ENCODE assay signal across 9 cellular contexts in genomic region chr4:145956288-145956890, GRCh38. TPM values are rescaled to one million over a fixed set of nuclear protein-coding genes. Genes with fewer than 3 reads are reported as not detected.
DNase-seq lines count a peak whose midpoint lies in the region; ATAC-seq, FAIRE-seq and TF ChIP-seq lines count a peak whose summit lies in the region.
"Had no signal": no experiment of that assay in that cellular context is flagged by ENCODE, and none has a peak within 500 bp of the region (broad histone marks: within the 10 kb centered on the region; RNA-seq: fewer than 3 reads in every experiment).

No MANE protein-coding gene starts in this region.

- TF ChIP-seq CTCF in HFF-Myc (IDR thresholded peaks at IDR 0.05; ENCODE audit: low read depth, low read length, missing control alignments) (peak; percentile 79), GM12878 (IDR thresholded peaks at IDR 0.05 in 2 of 3, conservative IDR thresholded peaks at IDR 0.05 in 1 of 3; ENCODE audit: control insufficient read depth in 2 of 3, extremely low read depth in 1 of 3, insufficient read depth in 1 of 3, low read depth in 3 of 3, low read length in 3 of 3) (peak; percentile 67 to 78 (median 78)), right lobe of liver (IDR thresholded peaks at IDR 0.05) (peak; percentile 49 to 74 (median 70)), upper lobe of left lung (IDR thresholded peaks at IDR 0.05) (peak; percentile 21 to 52 (median 43))

- H3K27me3 ChIP-seq in GM12878 (replicated peaks in 1 of 2; ENCODE audit: control insufficient read depth in 2 of 2, insufficient read depth in 2 of 2, low read length in 1 of 2): no peaks in the 10 kb centered on the region
- H3K27me3 ChIP-seq in right lobe of liver: no peaks in the 10 kb centered on the region
- no peaks in the 10 kb centered on the region for H3K27me3 ChIP-seq in upper lobe of left lung

- peaks cover 7% of the 10 kb centered on the region for H3K27me3 Mint-ChIP-seq in activated CD4-positive, alpha-beta T cell treated with anti-CD3 and anti-CD28 coated beads for 36 hours
- H3K27me3 Mint-ChIP-seq: dendritic cell treated with granulocyte-macrophage colony-stimulating factor and Interleukin-4, amounts not matched to agents 40 ng/mL and 50 ng/mL, for 4 days had no signal

- no peak overlapping the region for H3K9ac ChIP-seq in GM12878 (ENCODE audit: control insufficient read depth, insufficient read depth, low read length)

- POLR2A ChIA-PET in activated CD4-positive, alpha-beta T cell treated with anti-CD3 and anti-CD28 coated beads for 36 hours (lab: Charles Lee): no interaction called here
- POLR2A ChIA-PET in GM12878 (lab: Charles Lee): no interaction called here

- H3K36me3 ChIP-seq in GM12878 (ENCODE audit: control insufficient read depth in 2 of 2, insufficient read depth in 2 of 2, low read length in 1 of 2) (no peaks in the 10 kb centered on the region), right lobe of liver (no peaks in the 10 kb centered on the region), upper lobe of left lung (no peaks in the 10 kb centered on the region)

- 44% methylated on average over 3 of the region's 3 CpGs for WGBS in GM12878 (ENCODE audit: insufficient coverage, insufficient replicate concordance, low lambda C conversion rate, missing lambda C conversion rate)
- WGBS in right lobe of liver (ENCODE audit: insufficient coverage, low coverage, low lambda C conversion rate, missing lambda C conversion rate): 26% methylated on average over 3 of the region's 3 CpGs
- WGBS in upper lobe of left lung, 2 donors: 55 to 62% methylated on average over 3 of the region's 3 CpGs

- no peak overlapping the region for H3K4me3 ChIP-seq in HFF-Myc (replicated peaks; ENCODE audit: low read depth, low read length)
- H3K4me3 ChIP-seq in GM12878: no peak overlapping the region
- H3K4me3 ChIP-seq in right lobe of liver: no peak overlapping the region
- no peak overlapping the region for H3K4me3 ChIP-seq in upper lobe of left lung

- peak; percentile 89 for FAIRE-seq in GM12878 (lab: Jason Lieb, UNC)

- H2AFZ ChIP-seq in GM12878 (ENCODE audit: control insufficient read depth, low read depth, low read length): no peak overlapping the region

- in situ Hi-C loops in GM12878 (cut with MboI): loop anchor here (25.0 kb wide), 1 partner anchor 956 kb away; no protein-coding TSS in a partner anchor

- SMC1A ChIA-PET in GM12878 (lab: Charles Lee; ENCODE audit: uncharacterized antibody, unreplicated experiment): interaction anchor here (0.8 to 2.4 kb wide), 9 partner anchors 11 to 966 kb away, joined by 3 to 8 read pairs (median 3); no protein-coding TSS in a partner anchor

- no peaks in the 10 kb centered on the region for H4K20me1 ChIP-seq in GM12878 (ENCODE audit: control insufficient read depth, insufficient read depth)

- RAD21 ChIA-PET in GM12878 (lab: Charles Lee; ENCODE audit: unreplicated experiment): no interaction called here

- ATAC-seq in activated CD4-positive, alpha-beta T cell treated with anti-CD3 and anti-CD28 coated beads for 36 hours: no peak
- ATAC-seq in GM12878: peak; percentile 86
- peak; percentile 46 to 70 (median 55) for ATAC-seq in right lobe of liver
- ATAC-seq in upper lobe of left lung (ENCODE audit: low FRiP score in 2 of 2): peak in 1 of 2 donors; percentile 44

- no peak for TF ChIP-seq EP300 in GM12878 (IDR thresholded peaks at IDR 0.05; ENCODE audit: borderline replicate concordance in 1 of 2, control insufficient read depth in 1 of 2, low read depth in 2 of 2, low read length in 2 of 2)
- TF ChIP-seq EP300 in upper lobe of left lung (IDR thresholded peaks at IDR 0.05): no peak

- intact Hi-C loops in activated CD4-positive, alpha-beta T cell treated with anti-CD3 and anti-CD28 coated beads for 36 hours (cut with DNase I, micrococcal nuclease): loop anchor here in 1 of 2 experiments (5.0 kb wide), 1 partner anchor 961 kb away; no protein-coding TSS in a partner anchor
- intact Hi-C loops in GM12878 (cut with micrococcal nuclease; ENCODE audit: unreplicated experiment) (loop anchor here (2.0 to 5.0 kb wide), 3 partner anchors 141 to 960 kb away; partner anchors contain the start of gene LSM6), right lobe of liver (cut with DNase I) (no loop called here)

- H3K9me3 Mint-ChIP-seq in activated CD4-positive, alpha-beta T cell treated with anti-CD3 and anti-CD28 coated beads for 36 hours (ENCODE audit: low read depth): no peaks in the 10 kb centered on the region

- peak; percentile 53 for DNase-seq in activated CD4-positive, alpha-beta T cell treated with anti-CD3 and anti-CD28 coated beads for 36 hours
- no peak for DNase-seq in activated CD4-positive, alpha-beta T cell treated with anti-CD3 and anti-CD28 coated beads for 1 hour
- no peak for DNase-seq in HFF-Myc (ENCODE audit: extremely low read depth, low read depth)
- DNase-seq in NOMO-1 treated with DMSO at 0.1 percent for 48 hours (lab: John Stamatoyannopoulos, UW; ENCODE audit: unreplicated experiment): peak; percentile 12
- DNase-seq in GM12878 (ENCODE audit: low read depth, low spot score): no peak
- no peak for DNase-seq in right lobe of liver
- DNase-seq in upper lobe of left lung: no peak
- no peak for DNase-seq in globus pallidus (ENCODE audit: low spot score)

- H3K9me3 ChIP-seq in GM12878 (replicated peaks; ENCODE audit: control insufficient read depth, insufficient read depth, low read length) (no peaks in the 10 kb centered on the region; the same call in 2 of the 3 replicates), right lobe of liver (no peaks in the 10 kb centered on the region), upper lobe of left lung (no peaks in the 10 kb centered on the region)

- no TSS peak for BruUV-seq in GM12878 (replicated peaks; lab: Mats Ljungman, UMichigan)

- H3K4me2 ChIP-seq in GM12878 (ENCODE audit: control insufficient read depth, insufficient read depth): no peak overlapping the region

- H3K4me1 Mint-ChIP-seq in activated CD4-positive, alpha-beta T cell treated with anti-CD3 and anti-CD28 coated beads for 36 hours: peaks cover 2% of the 10 kb centered on the region

- H3K27ac Mint-ChIP-seq in activated CD4-positive, alpha-beta T cell treated with anti-CD3 and anti-CD28 coated beads for 36 hours: no peak overlapping the region
- H3K27ac Mint-ChIP-seq: dendritic cell treated with granulocyte-macrophage colony-stimulating factor and Interleukin-4, amounts not matched to agents 40 ng/mL and 50 ng/mL, for 4 days had no signal

- H3K79me2 ChIP-seq in GM12878 (ENCODE audit: control insufficient read depth, insufficient read depth, low read length): no peaks in the 10 kb centered on the region

- TF ChIP-seq RAD21 in GM12878 (IDR thresholded peaks at IDR 0.05; ENCODE audit: insufficient read depth, low read depth, low read length): peak; percentile 75

- TF ChIP-seq POLR2A in GM12878 (IDR thresholded peaks at IDR 0.05; ENCODE audit: low read depth, low read length) (no peak), right lobe of liver (IDR thresholded peaks at IDR 0.05) (no peak), upper lobe of left lung (IDR thresholded peaks at IDR 0.05) (no peak)

- no peaks in the 10 kb centered on the region for H3K36me3 Mint-ChIP-seq in activated CD4-positive, alpha-beta T cell treated with anti-CD3 and anti-CD28 coated beads for 36 hours (ENCODE audit: low read depth)

- no peak overlapping the region for H3K4me3 Mint-ChIP-seq in activated CD4-positive, alpha-beta T cell treated with anti-CD3 and anti-CD28 coated beads for 36 hours
- H3K4me3 Mint-ChIP-seq: dendritic cell treated with granulocyte-macrophage colony-stimulating factor and Interleukin-4, amounts not matched to agents 40 ng/mL and 50 ng/mL, for 4 days had no signal

- CTCF ChIA-PET in activated CD4-positive, alpha-beta T cell treated with anti-CD3 and anti-CD28 coated beads for 36 hours (lab: Charles Lee): interaction anchor here (0.8 to 1.6 kb wide), 4 partner anchors 11 to 24 kb away, joined by 3 to 5 read pairs (median 4); no protein-coding TSS in a partner anchor
- CTCF ChIA-PET in GM12878 (lab: Yijun Ruan, JAX): interaction anchor here (0.6 to 1.9 kb wide), 10 partner anchors 10 to 286 kb away, joined by 3 to 13 read pairs (median 4); no protein-coding TSS in a partner anchor

- no peaks in the 10 kb centered on the region for H3K4me1 ChIP-seq in GM12878 (ENCODE audit: control insufficient read depth, insufficient read depth, low read length)
- H3K4me1 ChIP-seq in right lobe of liver: no peaks in the 10 kb centered on the region
- H3K4me1 ChIP-seq in upper lobe of left lung: no peaks in the 10 kb centered on the region

- H3K27ac ChIP-seq in GM12878 (ENCODE audit: control insufficient read depth, insufficient read depth) (no peak overlapping the region), right lobe of liver (no peak overlapping the region), upper lobe of left lung (no peak overlapping the region)

TF ChIP-seq in GM12878, 131 proteins besides CTCF, POLR2A, EP300 and RAD21 (continues in another document):
- TF ChIP-seq SMC3 (IDR thresholded peaks at IDR 0.05; ENCODE audit: borderline replicate concordance, low read length): peak; percentile 63; the same call in 1 of the 2 replicates
- peak; percentile 57; the same call in 1 of the 2 replicates for TF ChIP-seq YY1 (IDR thresholded peaks at IDR 0.05; ENCODE audit: low read depth, low read length)

RNA-seq across cellular contexts. Expression of gene ZNF827, which starts 17.8 kb away (rescaled TPM):
- 10 to 100 TPM; 21.2 to 26.6 TPM for total RNA-seq in activated CD4-positive, alpha-beta T cell treated with anti-CD3 and anti-CD28 coated beads for 36 hours
- total RNA-seq in GM12878 (2013; cell fraction: nucleolus; rRNA removed): 140 and 166 TPM in 2 replicates
- total RNA-seq in GM12878 (2014; rRNA removed) (12.6 and 13.7 TPM in 2 replicates), GM12878 (2014; rRNA removed; fragmentation: Illumina TruSeq; extraction: Trizol) (16.5 and 17.7 TPM in 2 replicates), GM12878 (2021) (24.4 and 31.5 TPM in 2 replicates), right lobe of liver (1 to 10 TPM in 1 of 6 experiments, under 1 TPM in 5; 0.28 to 1.6 (median 0.68) TPM), upper lobe of left lung (10 to 100 TPM in 5 of 6 donors, 1 to 10 TPM in 1; 8.1 to 68.1 (median 18.3) TPM)
- polyA plus RNA-seq in GM12878 (2011; ENCODE audit: low read depth): 6.6 TPM
- polyA plus RNA-seq in GM12878 (2011; rRNA removed) (12.2 and 14.6 TPM in 2 replicates), GM12878 (2014; fragmentation: Illumina TruSeq; extraction: Trizol) (17.5 and 19.6 TPM in 2 replicates), GM12878 (2014; fragmentation: Nextera tagmentation; extraction: Ambion mirVana) (1 to 10 TPM; 3.8 to 5.8 TPM), GM12878 (2014; rRNA removed) (18.6 and 19.8 TPM in 2 replicates), GM12878 (2016; fragmentation: Nextera tagmentation; extraction: Ambion mirVana) (10 to 100 TPM in 1 of 2 experiments, 1 to 10 TPM in 1; 9.1 to 11.2 TPM)
- polyA plus RNA-seq in GM12878 (2011; cell fraction: cytosol; rRNA removed): 25.9 and 26.6 TPM in 2 replicates
- 129 and 132 TPM in 2 replicates for polyA plus RNA-seq in GM12878 (2011; cell fraction: nucleus; rRNA removed)
- polyA plus RNA-seq in GM12878 (2012): 16.9 and 17.4 TPM in 2 replicates
- polyA minus RNA-seq in GM12878 (2011; rRNA and poly(A)+ RNA removed): 47.0 and 51.6 TPM in 2 replicates
- 11.9 and 15.4 TPM in 2 replicates for polyA minus RNA-seq in GM12878 (2011; cell fraction: cytosol; rRNA and poly(A)+ RNA removed)
- 61.1 and 94.9 TPM in 2 replicates for polyA minus RNA-seq in GM12878 (2011; cell fraction: nucleus; rRNA and poly(A)+ RNA removed)

Comparison
In these comparisons a context has a peak if more than half of its experiments do, and no peak if none do; other contexts are left out.
1. DNase-seq: peak in activated CD4-positive, alpha-beta T cell treated with anti-CD3 and anti-CD28 coated beads for 36 hours (single experiment) and NOMO-1 treated with DMSO at 0.1 percent for 48 hours (single experiment); none in activated CD4-positive, alpha-beta T cell treated with anti-CD3 and anti-CD28 coated beads for 1 hour (single experiment), HFF-Myc (single experiment), GM12878 (single experiment), right lobe of liver (0 of 3), upper lobe of left lung (0 of 2) and globus pallidus (single experiment).
2. Peak in every context shown above with its lines, with median percentiles within 50 percentile points of each other: CTCF ChIP-seq.